In the genomic region with DNA sequence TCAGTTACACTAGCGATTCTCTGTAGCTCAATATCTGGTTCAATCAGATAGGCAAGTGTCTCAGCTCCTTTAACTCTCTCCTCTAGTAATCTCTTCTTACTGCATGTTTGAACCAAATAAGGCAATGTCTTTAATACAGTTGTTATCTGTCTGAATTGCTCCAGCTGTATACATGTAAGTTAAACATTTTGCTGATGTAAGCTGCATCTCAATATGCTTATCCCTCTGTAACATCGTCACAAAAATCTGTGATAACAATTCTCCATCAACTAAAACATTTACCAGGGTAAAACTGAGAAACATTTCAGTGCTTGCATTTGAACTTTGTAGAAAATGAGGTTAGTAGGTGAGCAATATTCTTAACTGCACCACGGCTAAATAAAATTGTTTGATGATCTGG, we compare ENCODE assay signal across 30 cellular contexts. TPM values are rescaled to one million over a fixed set of nuclear protein-coding genes. Genes with fewer than 3 reads are reported as not detected.
"Had no signal": no experiment of that assay in that cellular context is flagged by ENCODE, and none has a peak within 500 bp of the region (broad histone marks: within the 10 kb centered on the region; RNA-seq: fewer than 3 reads in every experiment).

No MANE protein-coding gene starts in this region.

- DNase-seq: colonic mucosa; cortex of kidney; dermis blood vessel endothelial cell; dorsolateral prefrontal cortex; effector CD4-positive, alpha-beta T cell; effector CD8-positive, alpha-beta T cell; effector memory CD4-positive, alpha-beta T cell; effector memory CD8-positive, alpha-beta T cell; endodermal cell; erythroblast; esophagus squamous epithelium; foreskin fibroblast; foreskin keratinocyte; foreskin melanocyte; gastrocnemius medialis; glutamatergic neuron; head of caudate nucleus; heart left ventricle; heart right ventricle had no signal

- FAIRE-seq: colon, endometrium, frontal cortex had no signal

- H3K4me1 ChIP-seq: colonic mucosa, esophagus muscularis mucosa, esophagus squamous epithelium, foreskin keratinocyte, gastrocnemius medialis, gastroesophageal sphincter, heart left ventricle, heart right ventricle had no signal

- ATAC-seq: effector memory CD8-positive, alpha-beta T cell; esophagus mucosa; foreskin keratinocyte; gastrocnemius medialis; gastroesophageal sphincter; heart left ventricle; heart right ventricle had no signal

- H3K27me3 ChIP-seq: colonic mucosa, esophagus muscularis mucosa, gastrocnemius medialis had no signal

- H3K27ac ChIP-seq: colonic mucosa, coronary artery, dorsolateral prefrontal cortex, epithelial cell of prostate, esophagus muscularis mucosa, esophagus squamous epithelium, foreskin keratinocyte, gastrocnemius medialis, gastroesophageal sphincter, heart left ventricle, heart right ventricle had no signal

- H3K36me3 ChIP-seq: colonic mucosa, esophagus muscularis mucosa, esophagus squamous epithelium, gastrocnemius medialis, gastroesophageal sphincter, heart left ventricle, heart right ventricle had no signal

- H3K4me3 ChIP-seq: colonic mucosa, coronary artery, dorsolateral prefrontal cortex, esophagus muscularis mucosa, esophagus squamous epithelium, gastrocnemius medialis, gastroesophageal sphincter, heart left ventricle, heart right ventricle had no signal

- H3K9me3 ChIP-seq: colonic mucosa, gastrocnemius medialis had no signal

RNA-seq across cellular contexts. Expression of a gene that starts 29.6 kb away (rescaled TPM):
- total RNA-seq: endothelial cell of umbilical vein, esophagus mucosa, esophagus squamous epithelium, fibroblast of lung, fibroblast of villous mesenchyme, gastrocnemius medialis, heart right ventricle had no signal
- polyA plus RNA-seq: endothelial cell of umbilical vein, fibroblast of lung, foreskin keratinocyte, heart left ventricle, heart right ventricle had no signal
